In genomic region chr17:49362723-49363117, GRCh38 we compare ENCODE assay signal across 1 cellular context.
A peak's percentile ranks its signal among the peaks of the same experiment; 100 is the strongest.
TF ChIP-seq lines count a peak whose summit lies in the region.

No MANE protein-coding gene starts in this region.

TF ChIP-seq in K562, 482 proteins besides CTCF, POLR2A, EP300 and RAD21:
- TF ChIP-seq NCOA1 (IDR thresholded peaks at IDR 0.05; ENCODE audit: low read depth) (peak; percentile 36; the same call in 1 of the 2 replicates), HNRNPLL (IDR thresholded peaks at IDR 0.05; ENCODE audit: low read depth, low read length, poor library complexity, severe bottlenecking) (peak; percentile 13), SIN3A (IDR thresholded peaks at IDR 0.05; ENCODE audit: borderline replicate concordance in 2 of 2, control insufficient read depth in 1 of 2, low read depth in 2 of 2, low read length in 2 of 2) (no peak), NKRF (IDR thresholded peaks at IDR 0.05; ENCODE audit: borderline replicate concordance) (0 out of 2 replicates have a peak, but pooled peaks have one; percentile 32), KAT2B (IDR thresholded peaks at IDR 0.05; ENCODE audit: low read depth, low read length) (no peak), ZBTB26 (CRISPR knock-in tag; IDR thresholded peaks at IDR 0.05) (no peak), ETS1 (conservative IDR thresholded peaks at IDR 0.05; ENCODE audit: control insufficient read depth, low read depth, low read length) (no peak), MAX (CRISPR knock-in tag; IDR thresholded peaks at IDR 0.05) (0 out of 2 replicates have a peak, but pooled peaks have one; percentile 7), CEBPB (tag; IDR thresholded peaks at IDR 0.05) (no peak), SMARCA4 (IDR thresholded peaks at IDR 0.05) (0 out of 2 replicates have a peak, but pooled peaks have one; percentile 28), DACH1 (IDR thresholded peaks at IDR 0.05; ENCODE audit: partially characterized antibody) (peak; percentile 64), POLR2G (IDR thresholded peaks at IDR 0.05; ENCODE audit: low read depth, low read length) (no peak), HDGF (IDR thresholded peaks at IDR 0.05) (0 out of 2 replicates have a peak, but pooled peaks have one; percentile 53), SMAD4 (CRISPR knock-in tag; conservative IDR thresholded peaks at IDR 0.05) (0 out of 2 replicates have a peak, but pooled peaks have one; percentile 5), VEZF1 (CRISPR knock-in tag; IDR thresholded peaks at IDR 0.05) (no peak), ZNF609 (CRISPR knock-in tag; IDR thresholded peaks at IDR 0.05; ENCODE audit: borderline replicate concordance) (no peak), SMARCE1 (IDR thresholded peaks at IDR 0.05) (peak; percentile 40; the same call in 1 of the 2 replicates)
